In the genomic region with DNA sequence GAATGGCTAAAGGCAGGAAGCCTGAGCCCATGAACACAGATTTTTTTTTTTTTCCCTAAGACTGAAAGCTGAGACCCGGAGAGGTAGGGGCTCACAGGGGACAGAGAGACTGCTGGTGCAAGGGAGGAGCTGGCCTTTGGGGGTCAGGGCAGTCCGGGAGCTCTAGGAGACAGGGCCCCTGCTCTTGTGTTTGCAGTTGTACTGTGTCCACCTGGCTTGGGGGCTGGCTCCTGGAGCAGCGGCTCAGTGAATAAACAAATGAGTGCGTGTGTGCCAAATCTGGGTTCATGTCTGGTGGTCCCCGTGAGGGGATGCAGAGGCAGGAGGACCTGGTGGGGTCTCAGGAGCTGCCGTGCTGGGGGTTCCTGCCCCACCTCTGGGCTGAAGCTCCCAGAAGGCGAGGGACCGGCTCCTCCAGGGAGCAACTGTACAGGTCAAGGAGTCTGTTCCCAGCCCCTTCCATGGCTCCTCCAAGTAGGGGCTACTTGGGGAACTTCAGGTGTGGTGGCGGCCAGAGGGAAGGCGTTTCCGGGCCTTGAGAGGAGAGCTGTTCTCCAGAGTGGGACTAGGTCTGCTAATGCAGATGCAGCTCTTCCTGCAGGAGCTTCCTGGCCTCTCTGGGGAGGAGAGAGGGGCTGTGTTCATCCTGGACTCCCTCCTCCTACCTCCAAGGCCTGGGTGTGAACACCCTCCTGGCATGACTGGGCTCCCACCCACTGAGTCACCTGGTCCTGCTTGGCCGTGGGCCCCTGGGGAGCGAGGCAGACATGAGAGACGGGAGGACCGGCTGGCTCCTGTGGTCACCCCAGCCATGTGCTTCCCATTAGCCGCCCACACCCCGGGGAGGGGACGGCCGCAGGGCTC, we compare ENCODE assay signal across 8 cellular contexts. TPM values are rescaled to one million over a fixed set of nuclear protein-coding genes. Genes with fewer than 3 reads are reported as not detected.
DNase-seq lines count a peak whose midpoint lies in the region; ATAC-seq and TF ChIP-seq lines count a peak whose summit lies in the region.

No MANE protein-coding gene starts in this region.

- intact Hi-C loops in CD4-positive, alpha-beta T cell (cut with DNase I, micrococcal nuclease), result no loop called here

- H3K4me3 Mint-ChIP-seq in endothelial cell (ENCODE audit: unreplicated experiment), result peak overlapping the region; percentile 62
- no peak overlapping the region for H3K4me3 Mint-ChIP-seq in T-helper 17 cell
- no peak overlapping the region for H3K4me3 Mint-ChIP-seq in CD4-positive, alpha-beta T cell

- CTCF ChIA-PET in CD4-positive, alpha-beta T cell (lab: Charles Lee), result no interaction called here

- H3K27ac Mint-ChIP-seq in endothelial cell (ENCODE audit: unreplicated experiment), result peak overlapping the region; percentile 85
- H3K27ac Mint-ChIP-seq in T-helper 17 cell, result no peak overlapping the region
- H3K27ac Mint-ChIP-seq in CD4-positive, alpha-beta T cell, result no peak overlapping the region

- H3K27me3 Mint-ChIP-seq in endothelial cell (ENCODE audit: unreplicated experiment), result peaks cover 8% of the 10 kb centered on the region
- peaks cover 36% of the 10 kb centered on the region for H3K27me3 Mint-ChIP-seq in T-helper 17 cell
- peaks cover 7% of the 10 kb centered on the region for H3K27me3 Mint-ChIP-seq in CD4-positive, alpha-beta T cell

- no peak overlapping the region for H3K4me3 ChIP-seq in ACC112 (ENCODE audit: low read depth, low read length)
- H3K4me3 ChIP-seq in mesodermal cell (ENCODE audit: extremely low read depth, insufficient read depth, low read length, poor library complexity, severe bottlenecking), result no peak overlapping the region

- peak overlapping the region; percentile 81 for H2AFZ ChIP-seq in ACC112 (ENCODE audit: low read length, unreplicated experiment)

- no peak overlapping the region; the same call in 1 of the 2 replicates for H3K27ac ChIP-seq in ACC112 (ENCODE audit: low read depth, low read length)
- peak overlapping the region; percentile 4 for H3K27ac ChIP-seq in mesodermal cell (ENCODE audit: low read depth, low read length, severe bottlenecking)
- no peak overlapping the region for H3K27ac ChIP-seq in CD4-positive, alpha-beta T cell (ENCODE audit: low read depth, low read length)

- no peaks in the 10 kb centered on the region for H3K27me3 ChIP-seq in ACC112 (ENCODE audit: insufficient read depth, low read length)
- peaks cover 8% of the 10 kb centered on the region for H3K27me3 ChIP-seq in CD4-positive, alpha-beta T cell (ENCODE audit: control insufficient read depth, insufficient read depth, low read length)

- H3K36me3 Mint-ChIP-seq in endothelial cell (ENCODE audit: low read depth, unreplicated experiment), result no peaks in the 10 kb centered on the region
- peaks cover 2% of the 10 kb centered on the region for H3K36me3 Mint-ChIP-seq in T-helper 17 cell (ENCODE audit: low read depth)
- H3K36me3 Mint-ChIP-seq in CD4-positive, alpha-beta T cell (ENCODE audit: low read depth), result no peaks in the 10 kb centered on the region

- H3K36me3 ChIP-seq in ACC112 (ENCODE audit: insufficient read depth, low read length) (no peaks in the 10 kb centered on the region), mesodermal cell (ENCODE audit: control insufficient read depth, insufficient read depth, low read length) (no peaks in the 10 kb centered on the region)

- 71 to 80% methylated on average over 15 to 19 of the region's 19 CpGs for WGBS in mesodermal cell (ENCODE audit: insufficient coverage in 2 of 2), 2 experiments

- H3K9me3 Mint-ChIP-seq in endothelial cell (ENCODE audit: unreplicated experiment), result no peaks in the 10 kb centered on the region
- H3K9me3 Mint-ChIP-seq in CD4-positive, alpha-beta T cell, result no peaks in the 10 kb centered on the region

- H3K4me1 Mint-ChIP-seq in endothelial cell (ENCODE audit: unreplicated experiment) (peaks cover 31% of the 10 kb centered on the region), T-helper 17 cell (no peaks in the 10 kb centered on the region)
- H3K4me1 Mint-ChIP-seq in CD4-positive, alpha-beta T cell (ENCODE audit: low read depth), result no peaks in the 10 kb centered on the region

- H3K4me1 ChIP-seq in ACC112 (ENCODE audit: control insufficient read depth, insufficient read depth, low read length, unreplicated experiment) (peaks cover 21% of the 10 kb centered on the region), mesodermal cell (ENCODE audit: control insufficient read depth, insufficient read depth, low read length, poor library complexity, severe bottlenecking) (peaks cover 26% of the 10 kb centered on the region)

- H3K9me3 ChIP-seq in mesodermal cell (ENCODE audit: control insufficient read depth, low read length) (no peaks in the 10 kb centered on the region), T-helper 17 cell (ENCODE audit: control insufficient read depth, low read length, poor library complexity, severe bottlenecking) (no peaks in the 10 kb centered on the region)
- H3K9me3 ChIP-seq in CD4-positive, alpha-beta T cell (ENCODE audit: control insufficient read depth, low read length), result no peaks in the 10 kb centered on the region

- ATAC-seq in T-helper 17 cell (no peak), GM21576 (IDR thresholded peaks at IDR 0.05; ENCODE audit: unreplicated experiment) (no peak)
- no peak for ATAC-seq in CD4-positive, alpha-beta T cell (ENCODE audit: poor library complexity)

- POLR2A ChIA-PET in CD4-positive, alpha-beta T cell (lab: Charles Lee), result no interaction called here

- peak; percentile 30 to 34 for DNase-seq in NCI-H2081 (lab: John Stamatoyannopoulos, UW)
- DNase-seq in endothelial cell (ENCODE audit: low spot score), result peak; percentile 27
- DNase-seq in T-helper 17 cell, result no peak
- DNase-seq in activated CD4-positive, alpha-beta T cell treated with anti-CD3 and anti-CD28 coated beads for 4 hours, result no peak
- DNase-seq in CD4-positive, alpha-beta T cell, result no peak

- TF ChIP-seq CTCF in endothelial cell (IDR thresholded peaks at IDR 0.05; ENCODE audit: unreplicated experiment), result no peak
- no peak for TF ChIP-seq CTCF in CD4-positive, alpha-beta T cell (IDR thresholded peaks at IDR 0.05)

- H3K79me2 ChIP-seq in ACC112 (ENCODE audit: control insufficient read depth, insufficient read depth, low read length, unreplicated experiment), result no peaks in the 10 kb centered on the region

RNA-seq across cellular contexts. Expression of gene FBXO7, which starts 57.6 kb away (rescaled TPM):
- total RNA-seq in endothelial cell (ENCODE audit: unreplicated experiment), result 93.8 TPM
- 86.0 TPM for polyA plus RNA-seq in mesodermal cell (2013, experiment 1 of 2)
- 91.4 TPM for polyA plus RNA-seq in mesodermal cell (2013, experiment 2 of 2)
- 100 to 1,000 TPM; 122 to 133 TPM for total RNA-seq in T-helper 17 cell
- 100 to 1,000 TPM; 161 to 169 TPM for total RNA-seq in CD4-positive, alpha-beta T cell

Comparison
In these comparisons a context has a peak if more than half of its experiments do, and no peak if none do; other contexts are left out.
1. DNase-seq: peak in NCI-H2081 (2 of 2) and endothelial cell (single experiment); none in T-helper 17 cell (0 of 3), activated CD4-positive, alpha-beta T cell treated with anti-CD3 and anti-CD28 coated beads for 4 hours (0 of 2) and CD4-positive, alpha-beta T cell (0 of 10).